In genomic region chr9:92342825-92343488, GRCh38 we compare ENCODE assay signal across 13 cellular contexts. TPM values are rescaled to one million over a fixed set of nuclear protein-coding genes. Genes with fewer than 3 reads are reported as not detected.
DNase-seq lines count a peak whose midpoint lies in the region; ATAC-seq, FAIRE-seq and TF ChIP-seq lines count a peak whose summit lies in the region.
"Had no signal": no experiment of that assay in that cellular context is flagged by ENCODE, and none has a peak within 500 bp of the region (broad histone marks: within the 10 kb centered on the region; RNA-seq: fewer than 3 reads in every experiment).

No MANE protein-coding gene starts in this region.

- no peaks in the 10 kb centered on the region for H3K4me1 ChIP-seq in OCI-LY7 (ENCODE audit: insufficient read depth, low read length, poor library complexity, severe bottlenecking)
- H3K4me1 ChIP-seq in pancreas, result no peaks in the 10 kb centered on the region
- H3K4me1 ChIP-seq: thyroid gland had no signal

- POLR2A ChIA-PET in OCI-LY7 (lab: Charles Lee), result no interaction called here

- H3K9me2 ChIP-seq in OCI-LY7 (ENCODE audit: insufficient read depth, low read length), result no peaks in the 10 kb centered on the region

- no peaks in the 10 kb centered on the region for H3K27me3 ChIP-seq in pancreas
- H3K27me3 ChIP-seq: thyroid gland had no signal

- no peak overlapping the region for H3K4me2 ChIP-seq in OCI-LY7 (ENCODE audit: low read length)

- H3K27ac ChIP-seq in OCI-LY7 (ENCODE audit: low read depth, low read length, poor library complexity, severe bottlenecking) (no peak overlapping the region), pancreas (no peak overlapping the region)
- H3K27ac ChIP-seq: thyroid gland had no signal

- ATAC-seq in pancreas, result no peak
- ATAC-seq: activated T-cell treated with anti-CD3 and anti-CD28 coated beads, Interleukin-2, amount 50 U/mL, for 4 hours; GM12878; HCT116 had no signal

- H3K9me3 ChIP-seq in OCI-LY7 (ENCODE audit: low read length), result peaks cover 6% of the 10 kb centered on the region; the same call in 1 of the 2 replicates
- H3K9me3 ChIP-seq in pancreas, result no peaks in the 10 kb centered on the region
- H3K9me3 ChIP-seq: thyroid gland had no signal

- no peaks in the 10 kb centered on the region for H3K79me2 ChIP-seq in OCI-LY7 (ENCODE audit: insufficient read depth, low read depth, low read length)

- no peaks in the 10 kb centered on the region for H4K20me1 ChIP-seq in OCI-LY7 (ENCODE audit: insufficient read depth, low read length)

- H3K36me3 ChIP-seq in OCI-LY7 (ENCODE audit: insufficient read depth, low read length) (peaks cover 74% of the 10 kb centered on the region), pancreas (no peaks in the 10 kb centered on the region)
- H3K36me3 ChIP-seq: thyroid gland had no signal

- no peak overlapping the region for H2AFZ ChIP-seq in OCI-LY7 (ENCODE audit: low read length)

- intact Hi-C loops in OCI-LY7 (cut with micrococcal nuclease; ENCODE audit: unreplicated experiment), result no loop called here
- intact Hi-C loops in pancreas (cut with DNase I), result no loop called here

- FAIRE-seq in pancreas (lab: Jason Lieb, UNC), result peak; percentile 66
- FAIRE-seq: GM12878 had no signal

- no peak overlapping the region for H3K4me3 ChIP-seq in OCI-LY7 (ENCODE audit: low read depth, low read length, poor library complexity, severe bottlenecking)
- no peak overlapping the region for H3K4me3 ChIP-seq in epithelial cell of esophagus (ENCODE audit: low read length)
- H3K4me3 ChIP-seq in pancreas, result no peak overlapping the region
- H3K4me3 ChIP-seq: GM12878, thyroid gland had no signal

- 73 to 88% methylated on average over 1 of the region's 1 CpG for WGBS in pancreas, 2 donors

- DNase-seq in AML-193 (lab: John Stamatoyannopoulos, UW) (peak; percentile 4 to 16), OCI-LY7 (ENCODE audit: low spot score) (no peak), epithelial cell of esophagus (ENCODE audit: low read depth) (peak; percentile 40), pancreas (no peak), NAMALWA (ENCODE audit: low spot score) (no peak), COLO668 (lab: John Stamatoyannopoulos, UW; ENCODE audit: unreplicated experiment) (no peak), T-helper 1 cell (no peak), DMS79 treated with DMSO at 0.1 percent for 48 hours (lab: John Stamatoyannopoulos, UW) (no peak)
- DNase-seq: activated T-cell treated with anti-CD3 and anti-CD28 coated beads, Interleukin-2, amount 50 U/mL, for 4 hours; caudate nucleus; thyroid gland had no signal

- BruUV-seq in OCI-LY7 (replicated peaks; lab: Mats Ljungman, UMichigan), result no TSS peak

- CTCF ChIA-PET in OCI-LY7 (lab: Charles Lee; ENCODE audit: unreplicated experiment), result no interaction called here

- TF ChIP-seq CTCF in OCI-LY7 (conservative IDR thresholded peaks at IDR 0.05; ENCODE audit: low read length) (peak; percentile 25; the same call in 1 of the 2 replicates), epithelial cell of esophagus (IDR thresholded peaks at IDR 0.05; ENCODE audit: insufficient read depth, low read depth, low read length, missing control alignments) (no peak), pancreas (IDR thresholded peaks at IDR 0.05) (no peak)

RNA-seq across cellular contexts. Expression of gene CENPP, which starts 17.2 kb away (rescaled TPM):
- total RNA-seq in OCI-LY7 (2014; rRNA removed; shearing (Covaris generic)), result 30.9 and 42.0 TPM in 2 replicates
- total RNA-seq in OCI-LY7 (2022) (25.4 and 30.4 TPM in 2 replicates), pancreas (1 to 10 TPM; 1.0 to 2.7 (median 2.3) TPM)
- polyA plus RNA-seq in pancreas, result 1 to 10 TPM in 1 of 2 donors, under 1 TPM in 1; 0.46 to 1.1 TPM

RNA-seq across cellular contexts. Expression of gene NOL8, which starts 17.8 kb away (rescaled TPM):
- 29.3 and 30.1 TPM in 2 replicates for total RNA-seq in OCI-LY7 (2014; rRNA removed; shearing (Covaris generic))
- total RNA-seq in OCI-LY7 (2022) (61.2 and 63.6 TPM in 2 replicates), pancreas (10 to 100 TPM in 5 of 6 donors, 1 to 10 TPM in 1; 9.7 to 20.0 (median 13.3) TPM)
- 10 to 100 TPM; 15.5 to 20.6 TPM for polyA plus RNA-seq in pancreas

RNA-seq across cellular contexts. Expression of gene IARS1, which starts 49.5 kb away (rescaled TPM):
- 352 and 392 TPM in 2 replicates for total RNA-seq in OCI-LY7 (2014; rRNA removed; shearing (Covaris generic))
- total RNA-seq in OCI-LY7 (2022) (330 and 336 TPM in 2 replicates), pancreas (10 to 100 TPM; 25.9 to 89.3 (median 42.2) TPM)
- polyA plus RNA-seq in pancreas, result 10 to 100 TPM; 16.8 to 30.9 TPM

Comparison
In these comparisons a context has a peak if more than half of its experiments do, and no peak if none do; other contexts are left out.
1. DNase-seq: peak in AML-193 (2 of 2) and epithelial cell of esophagus (single experiment); none in OCI-LY7 (single experiment), pancreas (0 of 6), NAMALWA (single experiment), COLO668 (single experiment), T-helper 1 cell (0 of 5) and DMS79 treated with DMSO at 0.1 percent for 48 hours (single experiment).
2. RNA of gene CENPP, which starts 17.2 kb away (total RNA-seq): 25.4 to 42.0 TPM in OCI-LY7; 1.0 to 2.7 TPM in pancreas; every median in the first group is over 4 times any median in the second.